8 cellular contexts compared by ENCODE assay signal in the genomic region with DNA sequence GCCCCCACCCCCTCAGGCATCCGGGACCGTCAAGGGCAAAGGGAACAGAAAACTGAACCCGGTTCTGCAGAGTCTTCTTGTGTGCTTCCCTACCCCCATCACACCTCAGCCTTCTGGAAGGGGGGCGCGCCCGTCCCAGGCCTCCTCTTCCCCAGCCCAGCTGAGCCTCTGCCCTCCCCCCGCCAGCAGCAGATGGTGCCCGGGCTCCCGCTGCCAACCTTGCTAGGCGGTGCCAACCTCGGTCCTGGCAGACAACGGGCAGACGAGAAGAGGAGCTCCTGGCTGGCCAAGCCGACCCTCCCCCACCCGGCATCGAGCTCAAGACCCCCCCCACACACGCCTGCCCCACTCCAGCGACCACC. TPM values are rescaled to one million over a fixed set of nuclear protein-coding genes. Genes with fewer than 3 reads are reported as not detected.
A peak's percentile ranks its signal among the peaks of the same experiment; 100 is the strongest.
DNase-seq lines count a peak whose midpoint lies in the region; ATAC-seq and TF ChIP-seq lines count a peak whose summit lies in the region.

No MANE protein-coding gene starts in this region.

- peak overlapping the region; percentile 91 for H3K4me3 Mint-ChIP-seq in T-helper 2 cell treated with Interferon-gamma antibody and Interleukin-4, amounts not matched to agents 5 μg/mL and 100 μg/mL, for 36 hours

- H3K27ac Mint-ChIP-seq in T-helper 2 cell treated with Interferon-gamma antibody and Interleukin-4, amounts not matched to agents 5 μg/mL and 100 μg/mL, for 36 hours: peak overlapping the region; percentile 45

- intact Hi-C loops in testis (cut with DNase I; ENCODE audit: low total_unique reads): no loop called here
- intact Hi-C loops in ovary (cut with DNase I): no loop called here

- no peaks in the 10 kb centered on the region for H3K36me3 ChIP-seq in OCI-LY3 (replicated peaks; ENCODE audit: low read depth, low read length)
- H3K36me3 ChIP-seq in right atrium auricular region: no peaks in the 10 kb centered on the region
- no peaks in the 10 kb centered on the region for H3K36me3 ChIP-seq in testis (ENCODE audit: low read depth, missing control alignments)
- H3K36me3 ChIP-seq in ovary: no peaks in the 10 kb centered on the region

- H3K9me3 ChIP-seq in OCI-LY3 (ENCODE audit: insufficient read depth, low read length) (no peaks in the 10 kb centered on the region), right atrium auricular region (no peaks in the 10 kb centered on the region), testis (no peaks in the 10 kb centered on the region), ovary (no peaks in the 10 kb centered on the region)

- H3K9me3 Mint-ChIP-seq in T-helper 2 cell treated with Interferon-gamma antibody and Interleukin-4, amounts not matched to agents 5 μg/mL and 100 μg/mL, for 36 hours: no peaks in the 10 kb centered on the region

- peaks cover 35% of the 10 kb centered on the region for H3K27me3 Mint-ChIP-seq in T-helper 2 cell treated with Interferon-gamma antibody and Interleukin-4, amounts not matched to agents 5 μg/mL and 100 μg/mL, for 36 hours (ENCODE audit: low read depth)

- H3K4me2 ChIP-seq in OCI-LY3 (ENCODE audit: low read length): peak overlapping the region; percentile 100

- H3K4me3 ChIP-seq in OCI-LY3 (ENCODE audit: low read length): peak overlapping the region; percentile 91
- H3K4me3 ChIP-seq in right atrium auricular region: peak overlapping the region; percentile 31 to 45
- peak overlapping the region in 1 of 2 donors; percentile 31 for H3K4me3 ChIP-seq in testis
- H3K4me3 ChIP-seq in ovary: no peak overlapping the region

- H3K4me1 Mint-ChIP-seq in T-helper 2 cell treated with Interferon-gamma antibody and Interleukin-4, amounts not matched to agents 5 μg/mL and 100 μg/mL, for 36 hours (ENCODE audit: low read depth): peaks cover 48% of the 10 kb centered on the region

- no peak for TF ChIP-seq POLR2A in testis (IDR thresholded peaks at IDR 0.05)
- no peak for TF ChIP-seq POLR2A in ovary (IDR thresholded peaks at IDR 0.05)

- H3K27me3 ChIP-seq in OCI-LY3 (ENCODE audit: low read depth, low read length) (peaks cover 30% of the 10 kb centered on the region), right atrium auricular region (peaks cover 14 to 21% of the 10 kb centered on the region in 2 donors), testis (no peaks in the 10 kb centered on the region), ovary (peaks cover 2% of the 10 kb centered on the region)

- TF ChIP-seq CTCF in OCI-LY3 (IDR thresholded peaks at IDR 0.05; ENCODE audit: low read depth, low read length) (no peak), right atrium auricular region (IDR thresholded peaks at IDR 0.05) (no peak), testis (IDR thresholded peaks at IDR 0.05) (no peak), ovary (IDR thresholded peaks at IDR 0.05) (no peak)

- WGBS in testis, 2 donors: 5 to 6% methylated on average over 4 to 18 of the region's 18 CpGs
- 1 to 3% (median 2%) methylated on average over 15 to 18 of the region's 18 CpGs for WGBS in ovary, 3 donors

- DNase-seq in T-helper 2 cell treated with Interferon-gamma antibody and Interleukin-4, amounts not matched to agents 5 μg/mL and 100 μg/mL, for 36 hours (ENCODE audit: low spot score): no peak
- DNase-seq in T-helper 2 cell: no peak
- no peak for DNase-seq in right atrium auricular region (ENCODE audit: low spot score)
- DNase-seq in stimulated activated naive CD8-positive, alpha-beta T cell treated with anti-CD3 and anti-CD28 coated beads, Interleukin-15, Interleukin-2, amounts not matched to agents 100 U/mL and 50 U/mL, for 24 hours: peak; percentile 15
- no peak for DNase-seq in SK-N-DZ (ENCODE audit: low spot score)
- no peak for DNase-seq in testis
- no peak for DNase-seq in ovary

- no peak for ATAC-seq in stimulated activated naive CD8-positive, alpha-beta T cell treated with anti-CD3 and anti-CD28 coated beads, Interleukin-15, Interleukin-2, amounts not matched to agents 100 U/mL and 50 U/mL, for 24 hours

- H3K4me1 ChIP-seq in OCI-LY3 (ENCODE audit: low read length) (peaks cover 35% of the 10 kb centered on the region), right atrium auricular region (peaks cover 0 to 67% of the 10 kb centered on the region in 2 donors), testis (peaks cover 34% of the 10 kb centered on the region), ovary (ENCODE audit: insufficient read depth) (peaks cover 16% of the 10 kb centered on the region)

- TF ChIP-seq EP300 in ovary (IDR thresholded peaks at IDR 0.05): no peak

- H3K36me3 Mint-ChIP-seq in T-helper 2 cell treated with Interferon-gamma antibody and Interleukin-4, amounts not matched to agents 5 μg/mL and 100 μg/mL, for 36 hours (ENCODE audit: low read depth): no peaks in the 10 kb centered on the region

- no peak overlapping the region for H2AFZ ChIP-seq in OCI-LY3 (ENCODE audit: low read depth, low read length)

- no peak overlapping the region for H3K27ac ChIP-seq in OCI-LY3 (ENCODE audit: low read length)
- no peak overlapping the region for H3K27ac ChIP-seq in right atrium auricular region
- H3K27ac ChIP-seq in testis: no peak overlapping the region
- no peak overlapping the region for H3K27ac ChIP-seq in ovary

- H4K20me1 ChIP-seq in OCI-LY3 (ENCODE audit: insufficient read depth, low read length): no peaks in the 10 kb centered on the region; the same call in 1 of the 2 replicates

- peak overlapping the region; percentile 75; the same call in 1 of the 2 replicates for H3K9ac ChIP-seq in OCI-LY3 (ENCODE audit: low read length)

- H3K79me2 ChIP-seq in OCI-LY3 (ENCODE audit: low read length): no peaks in the 10 kb centered on the region

RNA-seq across cellular contexts. Expression of a gene that starts 8.7 kb away (rescaled TPM):
- total RNA-seq in right atrium auricular region: under 1 TPM; 0.48 to 0.59 TPM
- polyA plus RNA-seq in SK-N-DZ (2014; cell fraction: cytosol; rRNA removed): 0.37 and 1.2 TPM in 2 replicates
- 8.8 and 10.9 TPM in 2 replicates for polyA plus RNA-seq in SK-N-DZ (2014; cell fraction: nucleus; rRNA removed)
- 10 to 100 TPM in 1 of 2 donors, 1 to 10 TPM in 1; 5.0 to 12.0 TPM for total RNA-seq in testis
- polyA plus RNA-seq in testis (ENCODE audit: insufficient read depth, low read depth, low replicate concordance): 23.4 TPM
- total RNA-seq in ovary: 1 to 10 TPM in 6 of 7 donors, under 1 TPM in 1; 0.66 to 2.3 (median 1.8) TPM
- 1 to 10 TPM in 1 of 2 donors, under 1 TPM in 1; 0.77 to 2.9 TPM for polyA plus RNA-seq in ovary

RNA-seq across cellular contexts. Expression of a gene that starts 12.8 kb away (rescaled TPM):
- total RNA-seq in right atrium auricular region (10 to 100 TPM; 16.6 to 33.0 TPM), testis (10 to 100 TPM; 25.9 to 33.9 TPM), ovary (100 to 1,000 TPM in 1 of 7 donors, 10 to 100 TPM in 6; 32.3 to 185 (median 46.6) TPM)
- 426 and 435 TPM in 2 replicates for polyA plus RNA-seq in SK-N-DZ (2014; cell fraction: cytosol; rRNA removed)
- polyA plus RNA-seq in SK-N-DZ (2014; cell fraction: nucleus; rRNA removed): 221 and 320 TPM in 2 replicates
- polyA plus RNA-seq in testis (ENCODE audit: insufficient read depth, low read depth, low replicate concordance) (24.8 TPM), ovary (10 to 100 TPM; 23.0 to 34.7 TPM)

RNA-seq across cellular contexts. Expression of a gene that starts 25.7 kb away (rescaled TPM):
- total RNA-seq in right atrium auricular region (1 to 10 TPM in 1 of 2 donors, under 1 TPM in 1; 0.28 to 1.1 TPM), testis (1 to 10 TPM; 7.5 to 7.7 TPM), ovary (under 1 TPM in 1 of 7 donors, not detected in 6; 0.20 TPM)
- polyA plus RNA-seq in SK-N-DZ (2014; cell fraction: cytosol; rRNA removed): 2.2 and 2.4 TPM in 2 replicates
- polyA plus RNA-seq in SK-N-DZ (2014; cell fraction: nucleus; rRNA removed): 0.12 and 2.3 TPM in 2 replicates
- polyA plus RNA-seq in testis (ENCODE audit: insufficient read depth, low read depth, low replicate concordance) (1.8 TPM), ovary (under 1 TPM in 1 of 2 donors, not detected in 1; 0.13 TPM)
